Comparison of ENCODE assay signal across 21 cellular contexts in genomic region chr6:3510617-3511016, GRCh38.
"Had no signal": no experiment of that assay in that cellular context is flagged by ENCODE, and none has a peak within 500 bp of the region (broad histone marks: within the 10 kb centered on the region; RNA-seq: fewer than 3 reads in every experiment).

No MANE protein-coding gene starts in this region.

- ATAC-seq: activated CD4-positive, CD25-positive, alpha-beta regulatory T cell treated with anti-CD3 and anti-CD28 coated beads, Interleukin-2, amount 50 U/mL, for 24 hours; activated naive CD8-positive, alpha-beta T cell treated with anti-CD3 and anti-CD28 coated beads, Interleukin-2, amount 50 U/mL, for 24 hours; gastroesophageal sphincter had no signal

- H3K9me3 ChIP-seq: colonic mucosa, gastroesophageal sphincter, heart left ventricle, psoas muscle, tibial nerve had no signal

- H3K36me3 ChIP-seq: brain microvascular endothelial cell, colonic mucosa, gastroesophageal sphincter, heart left ventricle, tibial nerve had no signal

- H3K4me3 ChIP-seq: colonic mucosa, gastroesophageal sphincter, heart left ventricle, psoas muscle, skin epidermis, tibial nerve had no signal

- H3K27me3 ChIP-seq: brain microvascular endothelial cell, colonic mucosa, tibial nerve had no signal

- H3K4me1 ChIP-seq: colonic mucosa, gastroesophageal sphincter, psoas muscle had no signal

- DNase-seq: activated CD4-positive, alpha-beta T cell treated with anti-CD3 and anti-CD28 coated beads, Interleukin-2, amount 10 ng/mL, durations not matched to agents 7 days and 5 days; activated CD8-positive, alpha-beta memory T cell treated with anti-CD3 and anti-CD28 coated beads, Interleukin-2, amount 50 U/mL, for 48 hours; activated effector memory CD4-positive, alpha-beta T cell treated with Interleukin-2 at 50 U/mL for 16 hours; activated naive CD4-positive, alpha-beta T cell treated with anti-CD3 and anti-CD28 coated beads, Interleukin-2, amount 10 ng/mL, durations not matched to agents 7 days and 5 days; activated naive CD8-positive, alpha-beta T cell treated with anti-CD3 and anti-CD28 coated beads, Interleukin-2, amount 50 U/mL, for 24 hours; activated T-cell treated with anti-CD3 and anti-CD28 coated beads, Interleukin-2, amount 50 U/mL, for 48 hours; aorta; brain microvascular endothelial cell; central memory CD4-positive, alpha-beta T cell; colonic mucosa; heart left ventricle; psoas muscle; right cardiac atrium; stimulated activated CD4-positive, alpha-beta T cell treated with anti-CD3 and anti-CD28 coated beads, Interleukin-15, amount 100 ng/mL, for 24 hours; stimulated activated CD4-positive, alpha-beta T cell treated with anti-CD3 and anti-CD28 coated beads, Interleukin-2, amount 100 ng/mL, for 48 hours; T-helper 1 cell; T1000 had no signal

- H3K27ac ChIP-seq: brain microvascular endothelial cell, colonic mucosa, gastroesophageal sphincter, heart left ventricle, psoas muscle, skin epidermis, tibial nerve had no signal
